13 cellular contexts compared by ENCODE assay signal in genomic region chr5:38752622-38753021, GRCh38.
"Had no signal": no experiment of that assay in that cellular context is flagged by ENCODE, and none has a peak within 500 bp of the region (broad histone marks: within the 10 kb centered on the region; RNA-seq: fewer than 3 reads in every experiment).

No MANE protein-coding gene starts in this region.

- ATAC-seq: heart left ventricle; left lobe of liver; naive thymus-derived CD4-positive, alpha-beta T cell had no signal

- H3K36me3 ChIP-seq: heart left ventricle, neutrophil, sigmoid colon had no signal

- H3K4me3 Mint-ChIP-seq: dendritic cell treated with granulocyte-macrophage colony-stimulating factor and Interleukin-4, amounts not matched to agents 40 ng/mL and 50 ng/mL, for 4 days; naive thymus-derived CD4-positive, alpha-beta T cell had no signal

- H3K27me3 ChIP-seq: heart left ventricle, neutrophil, sigmoid colon had no signal

- H3K27me3 Mint-ChIP-seq: dendritic cell treated with granulocyte-macrophage colony-stimulating factor and Interleukin-4, amounts not matched to agents 40 ng/mL and 50 ng/mL, for 4 days had no signal

- H3K9me3 ChIP-seq: heart left ventricle, neutrophil, sigmoid colon had no signal

- H3K27ac Mint-ChIP-seq: dendritic cell treated with granulocyte-macrophage colony-stimulating factor and Interleukin-4, amounts not matched to agents 40 ng/mL and 50 ng/mL, for 4 days; naive thymus-derived CD4-positive, alpha-beta T cell had no signal

- H3K27ac ChIP-seq: heart left ventricle, neutrophil, sigmoid colon, skin epidermis had no signal

- H3K4me3 ChIP-seq: heart left ventricle, sigmoid colon, skin epidermis had no signal

- H3K4me1 Mint-ChIP-seq: naive thymus-derived CD4-positive, alpha-beta T cell had no signal

- DNase-seq: heart left ventricle; hypothalamus; islet precursor cell; mammary epithelial cell; naive thymus-derived CD4-positive, alpha-beta T cell; sigmoid colon; stimulated activated CD4-positive, alpha-beta T cell treated with anti-CD3 and anti-CD28 coated beads, Interleukin-2, amount 100 ng/mL, for 24 hours; stimulated activated CD4-positive, alpha-beta T cell treated with anti-CD3 and anti-CD28 coated beads, Interleukin-4, amount 100 ng/mL, for 4 hours; stimulated activated naive CD4-positive, alpha-beta T cell had no signal

- H3K36me3 Mint-ChIP-seq: naive thymus-derived CD4-positive, alpha-beta T cell had no signal

- H3K9me3 Mint-ChIP-seq: dendritic cell treated with granulocyte-macrophage colony-stimulating factor and Interleukin-4, amounts not matched to agents 40 ng/mL and 50 ng/mL, for 4 days had no signal
